1 cellular context compared by ENCODE assay signal in genomic region chr7:98021588-98022351, GRCh38.
TF ChIP-seq lines count a peak whose summit lies in the region.

No MANE protein-coding gene starts in this region.

TF ChIP-seq in HEK293, 187 proteins besides CTCF, POLR2A, EP300 and RAD21 (continued from another document):
- TF ChIP-seq SCRT1 (tag by site-specific recombination; IDR thresholded peaks at IDR 0.05; ENCODE audit: borderline replicate concordance): 0 out of 2 replicates have a peak, but pooled peaks have one; percentile 11
- peak; percentile 35; the same call in 1 of the 2 replicates for TF ChIP-seq ZNF501 (tag by site-specific recombination; IDR thresholded peaks at IDR 0.05)
- TF ChIP-seq ZNF223 (tag by site-specific recombination; IDR thresholded peaks at IDR 0.05): no peak
- TF ChIP-seq ZNF426 (tag by site-specific recombination; IDR thresholded peaks at IDR 0.05): no peak
- peak; percentile 40; the same call in 1 of the 2 replicates for TF ChIP-seq PATZ1 (tag by site-specific recombination; IDR thresholded peaks at IDR 0.05)
- TF ChIP-seq ZNF510 (tag by site-specific recombination; IDR thresholded peaks at IDR 0.05; ENCODE audit: insufficient replicate concordance): no peak
- TF ChIP-seq PRDM1 (tag by site-specific recombination; IDR thresholded peaks at IDR 0.05): peak; percentile 87
- peak; percentile 29; the same call in 1 of the 2 replicates for TF ChIP-seq KLF8 (tag by site-specific recombination; IDR thresholded peaks at IDR 0.05)
- no peak for TF ChIP-seq ZFP41 (tag by site-specific recombination; IDR thresholded peaks at IDR 0.05; ENCODE audit: borderline replicate concordance)
- TF ChIP-seq ZBTB10 (tag by site-specific recombination; IDR thresholded peaks at IDR 0.05): 0 out of 2 replicates have a peak, but pooled peaks have one; percentile 35
- peak; percentile 83 for TF ChIP-seq ZFHX2 (tag by site-specific recombination; conservative IDR thresholded peaks at IDR 0.05)
- TF ChIP-seq ZSCAN4 (tag by site-specific recombination; IDR thresholded peaks at IDR 0.05): no peak
- no peak for TF ChIP-seq ZNF791 (tag by site-specific recombination; IDR thresholded peaks at IDR 0.05)
- no peak for TF ChIP-seq BCL6B (tag by site-specific recombination; IDR thresholded peaks at IDR 0.05)
- no peak for TF ChIP-seq ZNF677 (tag by site-specific recombination; IDR thresholded peaks at IDR 0.05)
- peak; percentile 28; the same call in 1 of the 2 replicates for TF ChIP-seq ZEB2 (tag by site-specific recombination; IDR thresholded peaks at IDR 0.05)
- TF ChIP-seq EGR2 (tag by site-specific recombination; IDR thresholded peaks at IDR 0.05; ENCODE audit: low read depth): peak; percentile 84
- TF ChIP-seq ZNF184 (tag by site-specific recombination; IDR thresholded peaks at IDR 0.05): no peak
- peak; percentile 33; the same call in 1 of the 2 replicates for TF ChIP-seq ZBTB17 (tag by site-specific recombination; IDR thresholded peaks at IDR 0.05)
- 0 out of 2 replicates have a peak, but pooled peaks have one; percentile 25 for TF ChIP-seq SP3 (tag by site-specific recombination; IDR thresholded peaks at IDR 0.05)
- TF ChIP-seq ZNF639 (tag by site-specific recombination; IDR thresholded peaks at IDR 0.05): 0 out of 2 replicates have a peak, but pooled peaks have one; percentile 23
- TF ChIP-seq ZNF140 (tag by site-specific recombination; IDR thresholded peaks at IDR 0.05): no peak
- no peak for TF ChIP-seq ZNF146 (tag by site-specific recombination; IDR thresholded peaks at IDR 0.05)
- TF ChIP-seq INSM2 (tag by site-specific recombination; IDR thresholded peaks at IDR 0.05): no peak
- no peak for TF ChIP-seq ZNF488 (tag by site-specific recombination; IDR thresholded peaks at IDR 0.05)
- peak; percentile 41; the same call in 1 of the 2 replicates for TF ChIP-seq WT1 (tag by site-specific recombination; IDR thresholded peaks at IDR 0.05)
- peak; percentile 46; the same call in 1 of the 2 replicates for TF ChIP-seq ZNF398 (tag by site-specific recombination; IDR thresholded peaks at IDR 0.05)
- 0 out of 2 replicates have a peak, but pooled peaks have one; percentile 54 for TF ChIP-seq YY2 (tag by site-specific recombination; IDR thresholded peaks at IDR 0.05)
- TF ChIP-seq ZNF280C (tag by site-specific recombination; IDR thresholded peaks at IDR 0.05): no peak
- 0 out of 2 replicates have a peak, but pooled peaks have one; percentile 12 for TF ChIP-seq ZNF121 (tag by site-specific recombination; IDR thresholded peaks at IDR 0.05)
- no peak for TF ChIP-seq AEBP2 (tag by site-specific recombination; IDR thresholded peaks at IDR 0.05; ENCODE audit: borderline replicate concordance)
- TF ChIP-seq ZNF366 (tag by site-specific recombination; conservative IDR thresholded peaks at IDR 0.05): 0 out of 2 replicates have a peak, but pooled peaks have one; percentile 14
- no peak for TF ChIP-seq HOXC10 (CRISPR knock-in tag; IDR thresholded peaks at IDR 0.05)
- TF ChIP-seq ZBTB49 (tag by site-specific recombination; IDR thresholded peaks at IDR 0.05; ENCODE audit: low read depth): no peak
TF ChIP-seq in HEK293: peak in this region for 23.
